24 cellular contexts compared by ENCODE assay signal in the genomic region with DNA sequence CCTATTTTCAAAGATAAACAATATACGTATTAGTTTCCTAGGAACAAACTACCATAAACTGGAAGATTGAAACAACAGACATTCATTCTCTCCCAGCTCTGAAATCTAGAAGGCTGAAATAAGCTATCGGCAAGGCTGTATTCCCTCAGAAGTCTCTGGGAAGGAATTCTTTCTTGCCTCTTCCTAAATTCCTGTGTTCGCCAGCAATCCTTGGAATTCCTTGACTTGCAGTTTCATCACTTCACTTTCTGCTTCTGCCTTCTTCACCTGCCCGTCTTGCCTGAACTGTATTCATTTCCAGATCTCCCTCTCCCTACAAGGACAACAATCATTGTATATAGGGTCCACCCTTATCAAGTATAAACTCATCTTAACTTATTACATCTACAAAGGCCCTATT. TPM values are rescaled to one million over a fixed set of nuclear protein-coding genes. Genes with fewer than 3 reads are reported as not detected.
A peak's percentile ranks its signal among the peaks of the same experiment; 100 is the strongest.
DNase-seq lines count a peak whose midpoint lies in the region; TF ChIP-seq lines count a peak whose summit lies in the region.
"Had no signal": no experiment of that assay in that cellular context is flagged by ENCODE, and none has a peak within 500 bp of the region (broad histone marks: within the 10 kb centered on the region; RNA-seq: fewer than 3 reads in every experiment).

No MANE protein-coding gene starts in this region.

- H3K9me3 Mint-ChIP-seq in H9: peaks cover 14 to 17% of the 10 kb centered on the region in 2 experiments
- H3K9me3 Mint-ChIP-seq: natural killer cell had no signal

- H4K91ac ChIP-seq in H9 (ENCODE audit: insufficient read length, low read depth, low read length): no peak overlapping the region

- no peaks in the 10 kb centered on the region for H3K79me1 ChIP-seq in H9 (ENCODE audit: insufficient read depth, low read depth, low read length, poor library complexity, severe bottlenecking)

- H4K5ac ChIP-seq in H9 (ENCODE audit: insufficient read length, low read depth, low read length): no peak overlapping the region

- H3K9me3 ChIP-seq in H9 (ENCODE audit: control insufficient read depth, low read depth, low read length) (peaks cover 5% of the 10 kb centered on the region), suprapubic skin (no peaks in the 10 kb centered on the region)
- H3K9me3 ChIP-seq: colonic mucosa, gastrocnemius medialis, tibial artery had no signal

- no peak overlapping the region for H2BK5ac ChIP-seq in H9 (ENCODE audit: insufficient read length, low read length)

- H2BK20ac ChIP-seq in H9 (ENCODE audit: low read depth, low read length, poor library complexity, severe bottlenecking): no peak overlapping the region

- no peak overlapping the region for H2BK120ac ChIP-seq in H9 (ENCODE audit: low read depth, low read length, poor library complexity, severe bottlenecking)

- DNase-seq in 8988T (peak; percentile 48), H9 (no peak), astrocyte of the hippocampus (ENCODE audit: low read depth, low spot score) (peak; percentile 52), kidney tubule cell (ENCODE audit: low spot score) (peak; percentile 32), ureter (ENCODE audit: low spot score) (no peak), G401 (ENCODE audit: low spot score) (no peak), suprapubic skin (ENCODE audit: low spot score in 2 of 2) (no peak), amygdala (lab: John Stamatoyannopoulos, UW) (no peak)
- DNase-seq: activated CD4-positive, alpha-beta T cell treated with anti-CD3 and anti-CD28 coated beads, Interleukin-2, amount 50 U/mL, for 4 hours; activated CD4-positive, CD25-positive, alpha-beta regulatory T cell; activated naive CD4-positive, alpha-beta T cell treated with Interleukin-2 at 50 U/mL for 16 hours; CD8-positive, alpha-beta memory T cell; colonic mucosa; effector memory CD4-positive, alpha-beta T cell; erythroblast; gastrocnemius medialis; GF-D8; Kasumi-1; natural killer cell; tibial artery had no signal

- no peak overlapping the region for H3K14ac ChIP-seq in H9 (ENCODE audit: insufficient read depth, low read length)

- H3K4me3 Mint-ChIP-seq in H9: no peak overlapping the region
- H3K4me3 Mint-ChIP-seq: B cell; CD8-positive, alpha-beta memory T cell; natural killer cell; stimulated activated naive CD8-positive, alpha-beta T cell treated with anti-CD3 and anti-CD28 coated beads, Interleukin-15, Interleukin-2, amounts not matched to agents 100 ng/mL and 50 ng/mL, for 24 hours had no signal

- H3K27ac ChIP-seq in H9 (ENCODE audit: insufficient read length, low read depth, low read length) (no peak overlapping the region), suprapubic skin (no peak overlapping the region)
- H3K27ac ChIP-seq: cardiac muscle cell, colonic mucosa, gastrocnemius medialis, skin epidermis, tibial artery had no signal

- in situ Hi-C loops in G401 (cut with HindIII; ENCODE audit: low sequenced_read_pairs): no loop called here

- no peak overlapping the region for H2BK12ac ChIP-seq in H9 (ENCODE audit: insufficient read length, low read depth, low read length)

- no peaks in the 10 kb centered on the region; the same call in 1 of the 2 replicates for H3K27me3 Mint-ChIP-seq in H9 (ENCODE audit: low read depth)

- H2AFZ ChIP-seq in H9 (ENCODE audit: low read length): peak overlapping the region; percentile 36

- H4K20me1 ChIP-seq in H9 (ENCODE audit: control insufficient read depth, insufficient read depth, insufficient read length): no peaks in the 10 kb centered on the region

- no peak overlapping the region for H3K56ac ChIP-seq in H9 (ENCODE audit: insufficient read length, low read depth, low read length)

- H3K4me3 ChIP-seq in suprapubic skin: no peak overlapping the region
- H3K4me3 ChIP-seq: cardiac muscle cell, colonic mucosa, gastrocnemius medialis, skin epidermis, tibial artery had no signal

- no peak for TF ChIP-seq POLR2A in suprapubic skin (IDR thresholded peaks at IDR 0.05)

- H3T11ph ChIP-seq in H9 (ENCODE audit: low read length): no peak overlapping the region

- peak overlapping the region in 1 of 3 experiments; percentile 12; a peak in 1 of 7 replicates for H3K27ac Mint-ChIP-seq in H9
- H3K27ac Mint-ChIP-seq: B cell; CD8-positive, alpha-beta memory T cell; natural killer cell; stimulated activated naive CD8-positive, alpha-beta T cell treated with anti-CD3 and anti-CD28 coated beads, Interleukin-15, Interleukin-2, amounts not matched to agents 100 ng/mL and 50 ng/mL, for 24 hours had no signal

- no peak for TF ChIP-seq EP300 in suprapubic skin (IDR thresholded peaks at IDR 0.05)

- peaks cover 4 to 8% (median 5%) of the 10 kb centered on the region in 3 experiments; a peak in 5 of 7 replicates for H3K36me3 Mint-ChIP-seq in H9 (ENCODE audit: insufficient read depth in 1 of 3, low read depth in 3 of 3)
- H3K36me3 Mint-ChIP-seq: natural killer cell had no signal

- H3K23ac ChIP-seq in H9 (ENCODE audit: insufficient read length, low read depth, low read length): no peak overlapping the region

- peaks cover 5 to 6% of the 10 kb centered on the region in 2 experiments for H3K4me1 Mint-ChIP-seq in H9
- H3K4me1 Mint-ChIP-seq: CD8-positive, alpha-beta memory T cell; natural killer cell had no signal

- H3K9ac ChIP-seq in H9 (ENCODE audit: extremely low read depth, insufficient read length, low read length): no peak overlapping the region

- H3K27me3 ChIP-seq in H9 (ENCODE audit: insufficient read depth, low read length) (no peaks in the 10 kb centered on the region), suprapubic skin (no peaks in the 10 kb centered on the region)
- H3K27me3 ChIP-seq: cardiac muscle cell, colonic mucosa, gastrocnemius medialis, tibial artery had no signal

- no peaks in the 10 kb centered on the region for H3K23me2 ChIP-seq in H9 (ENCODE audit: insufficient read length, low read depth, low read length, poor library complexity, severe bottlenecking)

- no peak overlapping the region for H3K4ac ChIP-seq in H9 (ENCODE audit: low read depth, low read length)

- no peak overlapping the region for H3K18ac ChIP-seq in H9 (ENCODE audit: insufficient read length, low read depth, low read length)

- no peak overlapping the region for H3K4me2 ChIP-seq in H9 (ENCODE audit: insufficient read depth, insufficient read length, low read length)

- TF ChIP-seq CTCF in H9 (conservative IDR thresholded peaks at IDR 0.05) (no peak), suprapubic skin (IDR thresholded peaks at IDR 0.05) (no peak)

- H2AK5ac ChIP-seq in H9 (ENCODE audit: insufficient read length, low read length): no peak overlapping the region

- no peaks in the 10 kb centered on the region for H3K4me1 ChIP-seq in H9 (ENCODE audit: insufficient read depth, low read length)
- peaks cover 8% of the 10 kb centered on the region for H3K4me1 ChIP-seq in suprapubic skin
- H3K4me1 ChIP-seq: colonic mucosa, gastrocnemius medialis, tibial artery had no signal

- H3K79me2 ChIP-seq in H9 (ENCODE audit: insufficient read depth, low read length): no peaks in the 10 kb centered on the region

- WGBS in H9 (ENCODE audit: extremely low coverage, insufficient read length, low lambda C conversion rate): no CpG with 5 or more reads among the region's 4 CpGs
- 82% methylated on average over 4 of the region's 4 CpGs for WGBS in suprapubic skin

- H3K36me3 ChIP-seq in suprapubic skin: no peaks in the 10 kb centered on the region
- H3K36me3 ChIP-seq: cardiac muscle cell, colonic mucosa, gastrocnemius medialis, tibial artery had no signal

- H4K8ac ChIP-seq in H9 (replicated peaks; ENCODE audit: insufficient read length, low read depth, low read length): no peak overlapping the region

- no peak overlapping the region for H2BK15ac ChIP-seq in H9 (ENCODE audit: low read depth, low read length)

RNA-seq across cellular contexts. Expression of gene PRDM10, which starts 17.7 kb away (rescaled TPM):
- total RNA-seq in H9 (2021) (7.7 and 9.6 TPM in 2 replicates), ureter (10.3 TPM), suprapubic skin (10 to 100 TPM; 11.4 to 49.8 (median 13.4) TPM)
- 3.0 and 5.6 TPM in 2 replicates for total RNA-seq in G401 (2014; rRNA removed; shearing (Covaris generic))

RNA-seq across cellular contexts. Expression of gene APLP2, which starts 49.4 kb away (rescaled TPM):
- total RNA-seq in H9 (2021) (323 and 328 TPM in 2 replicates), ureter (318 TPM), suprapubic skin (100 to 1,000 TPM; 150 to 237 (median 174) TPM)
- total RNA-seq in G401 (2014; rRNA removed; shearing (Covaris generic)): 217 and 237 TPM in 2 replicates

Comparison
In these comparisons a context has a peak if more than half of its experiments do, and no peak if none do; other contexts are left out.
1. DNase-seq: peak in 8988T (single experiment), astrocyte of the hippocampus (single experiment) and kidney tubule cell (single experiment); none in H9 (single experiment), ureter (single experiment), G401 (single experiment), suprapubic skin (0 of 2) and amygdala (0 of 56).